ENCODE assay signal across 9 cellular contexts in genomic region chr10:110353244-110354119, GRCh38. TPM values are rescaled to one million over a fixed set of nuclear protein-coding genes. Genes with fewer than 3 reads are reported as not detected.
DNase-seq lines count a peak whose midpoint lies in the region; ATAC-seq, FAIRE-seq and TF ChIP-seq lines count a peak whose summit lies in the region.
"Had no signal": no experiment of that assay in that cellular context is flagged by ENCODE, and none has a peak within 500 bp of the region (broad histone marks: within the 10 kb centered on the region; RNA-seq: fewer than 3 reads in every experiment).

No MANE protein-coding gene starts in this region.

- no peak for TF ChIP-seq RAD21 in HCT116 (IDR thresholded peaks at IDR 0.05; ENCODE audit: low read depth)

- H3K9me2 ChIP-seq in HCT116 (ENCODE audit: insufficient read depth) = no peaks in the 10 kb centered on the region

- BruUV-seq in HCT116 (replicated peaks; lab: Mats Ljungman, UMichigan) = no TSS peak

- TF ChIP-seq POLR2A in HCT116 (IDR thresholded peaks at IDR 0.05; ENCODE audit: borderline replicate concordance, extremely low read depth, insufficient read depth, insufficient read length) = no peak

- POLR2A ChIA-PET in HCT116 (lab: Charles Lee) = interaction anchor here (0.6 to 4.3 kb wide), 20 partner anchors 27 to 160 kb away, joined by 3 to 29 read pairs (median 4); partner anchors contain the start of gene DUSP5

- H3K36me3 ChIP-seq in HCT116 (ENCODE audit: control insufficient read depth in 1 of 2, insufficient read depth in 2 of 2, low read length in 2 of 2) = no peaks in the 10 kb centered on the region
- no peaks in the 10 kb centered on the region for H3K36me3 ChIP-seq in pancreas

- H3K27me3 ChIP-seq in HCT116 (ENCODE audit: insufficient read depth, low read length) (no peaks in the 10 kb centered on the region), pancreas (peaks cover 0 to 3% (median 0%) of the 10 kb centered on the region in 4 donors)

- intact Hi-C loops in HCT116 (cut with micrococcal nuclease) (loop anchor here (1.0 to 5.0 kb wide), 4 partner anchors 41 to 194 kb away; partner anchors contain the start of gene DUSP5), pancreas (cut with DNase I) (loop anchor here in 1 of 3 donors (10.0 kb wide), 1 partner anchor 191 kb away; no protein-coding TSS in a partner anchor)

- peak overlapping the region; percentile 69 for H3K4me2 ChIP-seq in HCT116 (ENCODE audit: low read length)

- peak overlapping the region; percentile 37 for H3K9ac ChIP-seq in HCT116 (ENCODE audit: low read length)

- peak; percentile 73 for DNase-seq in HCT116 (ENCODE audit: low read depth, low spot score)
- peak in 3 of 5 donors; percentile 13 to 70 (median 21) for DNase-seq in T-helper 1 cell
- DNase-seq in cerebellum (ENCODE audit: low spot score) = peak; percentile 62
- no peak for DNase-seq in pancreas

- 27 to 34% methylated on average over 14 of the region's 14 CpGs for WGBS in pancreas, 2 donors

- peaks cover 49 to 60% of the 10 kb centered on the region in 2 experiments for H3K4me1 ChIP-seq in HCT116 (ENCODE audit: control insufficient read depth in 1 of 2, insufficient read depth in 2 of 2, low read length in 2 of 2)
- H3K4me1 ChIP-seq in pancreas = no peaks in the 10 kb centered on the region

- peak overlapping the region; percentile 27 to 36 for H3K4me3 ChIP-seq in HCT116 (replicated peaks in 1 of 2; ENCODE audit: low read depth in 1 of 2, low read length in 2 of 2)
- H3K4me3 ChIP-seq in pancreas = no peak overlapping the region
- H3K4me3 ChIP-seq: SK-N-MC had no signal

- H4K20me1 ChIP-seq in HCT116 (ENCODE audit: insufficient read depth) = no peaks in the 10 kb centered on the region

- ATAC-seq in HCT116 = peak; percentile 54
- ATAC-seq in pancreas = peak in 3 of 4 donors; percentile 30 to 51 (median 31)
- no peak for ATAC-seq in GM21737 (IDR thresholded peaks at IDR 0.05; ENCODE audit: unreplicated experiment)
- ATAC-seq in GM21447 (IDR thresholded peaks at IDR 0.05; ENCODE audit: unreplicated experiment) = no peak
- ATAC-seq in HG03565 (IDR thresholded peaks at IDR 0.05; ENCODE audit: unreplicated experiment) = no peak
- no peak for ATAC-seq in GM19324 (IDR thresholded peaks at IDR 0.05; ENCODE audit: low FRiP score, unreplicated experiment)

- H3K9me3 ChIP-seq in HCT116 (ENCODE audit: control insufficient read depth in 1 of 2, insufficient read depth in 1 of 2, low read depth in 1 of 2, low read length in 2 of 2) = no peaks in the 10 kb centered on the region
- no peaks in the 10 kb centered on the region for H3K9me3 ChIP-seq in pancreas

- CTCF ChIA-PET in HCT116 (lab: Charles Lee) = interaction anchor here (0.6 to 4.5 kb wide), 42 partner anchors 8 to 247 kb away, joined by 3 to 31 read pairs (median 4); no protein-coding TSS in a partner anchor

- FAIRE-seq in pancreas (lab: Jason Lieb, UNC) = no peak

- H3K79me2 ChIP-seq in HCT116 (ENCODE audit: insufficient read depth, low read length) = no peaks in the 10 kb centered on the region

- peak in 1 of 3 experiments; percentile 39; a peak in 2 of 6 replicates for TF ChIP-seq CTCF in HCT116 (IDR thresholded peaks at IDR 0.05 in 2 of 3, conservative IDR thresholded peaks at IDR 0.05 in 1 of 3; ENCODE audit: borderline replicate concordance in 1 of 3, insufficient read depth in 1 of 3, low read depth in 2 of 3, low read length in 2 of 3)
- no peak for TF ChIP-seq CTCF in pancreas (IDR thresholded peaks at IDR 0.05)

- H2AFZ ChIP-seq in HCT116 (ENCODE audit: low read depth, low read length, poor library complexity, severe bottlenecking) = peak overlapping the region; percentile 84

- H3K27ac ChIP-seq in HCT116 (ENCODE audit: low read depth, low read length) (0 out of 2 replicates have a peak overlapping the region, but pooled peaks have one; percentile 6), pancreas (no peak overlapping the region)
- H3K27ac ChIP-seq: SK-N-MC had no signal

- RAD21 ChIA-PET in HCT116 (lab: Charles Lee; ENCODE audit: low non-redundant PET in 1 of 2, low total read pairs in 2 of 2, uncharacterized antibody in 2 of 2, unreplicated experiment in 2 of 2) = interaction anchor here (0.6 to 1.4 kb wide), 6 partner anchors 43 to 193 kb away, joined by 3 to 7 read pairs (median 4); no protein-coding TSS in a partner anchor

TF ChIP-seq in HCT116, 20 proteins besides CTCF, POLR2A, EP300 and RAD21:
- no peak for TF ChIP-seq EZH2phosphoT487 (IDR thresholded peaks at IDR 0.05; ENCODE audit: borderline replicate concordance)
- TF ChIP-seq EZH2 (IDR thresholded peaks at IDR 0.05) = no peak
- no peak for TF ChIP-seq SIN3A (IDR thresholded peaks at IDR 0.05; ENCODE audit: low read depth)
- TF ChIP-seq CEBPB (IDR thresholded peaks at IDR 0.05; ENCODE audit: low read depth) = no peak
- no peak for TF ChIP-seq REST (IDR thresholded peaks at IDR 0.05; ENCODE audit: low read depth)
- peak; percentile 63 for TF ChIP-seq TCF7L2 (IDR thresholded peaks at IDR 0.05; ENCODE audit: borderline replicate concordance, extremely low read depth, insufficient read depth, insufficient read length)
- no peak for TF ChIP-seq SRF (IDR thresholded peaks at IDR 0.05; ENCODE audit: low read depth)
- no peak for TF ChIP-seq CBX3 (IDR thresholded peaks at IDR 0.05; ENCODE audit: low read depth)
- peak; percentile 21 for TF ChIP-seq YY1 (IDR thresholded peaks at IDR 0.05; ENCODE audit: extremely low read depth, insufficient replicate concordance, low read depth, low read length)
- peak; percentile 63 for TF ChIP-seq POLR2AphosphoS5 (IDR thresholded peaks at IDR 0.05; ENCODE audit: low read depth, low read length)
- TF ChIP-seq ZNF274 (IDR thresholded peaks at IDR 0.05; ENCODE audit: low read depth, low read length) = no peak
- no peak for TF ChIP-seq FOSL1 (IDR thresholded peaks at IDR 0.05; ENCODE audit: low read depth)
- no peak for TF ChIP-seq ATF3 (IDR thresholded peaks at IDR 0.05)
TF ChIP-seq in HCT116: peak in this region for 3.

RNA-seq across cellular contexts. Expression of gene SMNDC1, which starts 48.8 kb away (rescaled TPM):
- total RNA-seq in HCT116 (2021; ENCODE audit: unreplicated experiment) (61.7 TPM), cerebellum (14.0 TPM), pancreas (10 to 100 TPM in 3 of 6 donors, 1 to 10 TPM in 3; 8.0 to 13.7 (median 9.8) TPM)
- polyA plus RNA-seq in HCT116 (2012) = 21.9 and 23.6 TPM in 2 replicates
- polyA plus RNA-seq in pancreas = 1 to 10 TPM; 5.2 to 9.9 TPM

Comparison
In these comparisons a context has a peak if more than half of its experiments do, and no peak if none do; other contexts are left out.
1. ATAC-seq: peak in HCT116 (single experiment) and pancreas (3 of 4); none in GM21737 (single experiment), GM21447 (single experiment), HG03565 (single experiment) and GM19324 (single experiment).
2. DNase-seq: peak in HCT116 (single experiment), T-helper 1 cell (3 of 5) and cerebellum (single experiment); none in pancreas (0 of 6).
3. H3K4me3 ChIP-seq: peak in HCT116 (2 of 2); none in pancreas (0 of 4).